19 cellular contexts compared by ENCODE assay signal in genomic region chr2:232381204-232382031, GRCh38. TPM values are rescaled to one million over a fixed set of nuclear protein-coding genes. Genes with fewer than 3 reads are reported as not detected.
DNase-seq lines count a peak whose midpoint lies in the region; ATAC-seq, FAIRE-seq and TF ChIP-seq lines count a peak whose summit lies in the region.
"Not testable (repeated sequence)": the region's sequence is repeated elsewhere in the genome, so short reads cannot be mapped to it uniquely, and the experiment has no call there.
"Had no signal": no experiment of that assay in that cellular context is flagged by ENCODE, and none has a peak within 500 bp of the region (broad histone marks: within the 10 kb centered on the region; RNA-seq: fewer than 3 reads in every experiment).

No MANE protein-coding gene starts in this region.

- H4K8ac ChIP-seq in neuronal stem cell (ENCODE audit: low read depth, low read length) = not testable (repeated sequence)

- H2AK5ac ChIP-seq in neuronal stem cell (ENCODE audit: low read depth, low read length) = peak overlapping the region; percentile 40

- H3K36me3 Mint-ChIP-seq in activated CD8-positive, alpha-beta T cell treated with anti-CD3 and anti-CD28 coated beads, Interleukin-2, amount 10 ng/mL, durations not matched to agents 7 days and 5 days (ENCODE audit: low read depth); activated naive CD8-positive, alpha-beta T cell; stimulated activated effector memory CD8-positive, alpha-beta T cell treated with anti-CD3 and anti-CD28 coated beads, Interleukin-12 subunit alpha, Interleukin-12 subunit beta, amount 100 ng/mL, for 72 hours: not testable (repeated sequence)

- not testable (repeated sequence) for H3K4ac ChIP-seq in neuronal stem cell (ENCODE audit: low read length)

- intact Hi-C loops in right cardiac atrium (cut with DNase I) = not testable (repeated sequence)

- peaks cover 35% of the 10 kb centered on the region for H3K27me3 Mint-ChIP-seq in activated CD8-positive, alpha-beta T cell treated with anti-CD3 and anti-CD28 coated beads, Interleukin-2, amount 10 ng/mL, durations not matched to agents 7 days and 5 days (ENCODE audit: low read depth)
- H3K27me3 Mint-ChIP-seq in activated naive CD8-positive, alpha-beta T cell = peaks cover 11% of the 10 kb centered on the region

- not testable (repeated sequence) for H4K20me1 ChIP-seq in BLaER1

- H3K18ac ChIP-seq in neuronal stem cell (ENCODE audit: low read length) = peak overlapping the region; percentile 64

- H3K14ac ChIP-seq in neuronal stem cell (ENCODE audit: low read length) = not testable (repeated sequence)

- not testable (repeated sequence) for H3K9me3 Mint-ChIP-seq in activated CD8-positive, alpha-beta T cell treated with anti-CD3 and anti-CD28 coated beads, Interleukin-2, amount 10 ng/mL, durations not matched to agents 7 days and 5 days (ENCODE audit: insufficient read depth); activated naive CD8-positive, alpha-beta T cell (ENCODE audit: low read depth); stimulated activated effector memory CD8-positive, alpha-beta T cell treated with anti-CD3 and anti-CD28 coated beads, Interleukin-12 subunit alpha, Interleukin-12 subunit beta, amount 100 ng/mL, for 72 hours

- H2BK120ac ChIP-seq in neuronal stem cell (ENCODE audit: low read depth, low read length) = not testable (repeated sequence)

- H3K36me3 ChIP-seq in BLaER1; RWPE2 (ENCODE audit: low read depth); neuronal stem cell (replicated peaks in 1 of 2; ENCODE audit: control insufficient read depth in 2 of 2, insufficient read depth in 2 of 2, low read length in 2 of 2): not testable (repeated sequence)

- H3K23ac ChIP-seq in neuronal stem cell (ENCODE audit: low read depth, low read length, poor library complexity) = peak overlapping the region; percentile 95

- H4K91ac ChIP-seq in neuronal stem cell (ENCODE audit: low read depth, low read length, poor library complexity) = not testable (repeated sequence)

- TF ChIP-seq CTCF in RWPE2 (IDR thresholded peaks at IDR 0.05; ENCODE audit: poor library complexity, severe bottlenecking) = not testable (repeated sequence)

- not testable (repeated sequence) for H2BK5ac ChIP-seq in neuronal stem cell (ENCODE audit: low read length)

- CTCF ChIA-PET in activated CD8-positive, alpha-beta T cell treated with anti-CD3 and anti-CD28 coated beads, Interleukin-2, amount 10 ng/mL, durations not matched to agents 7 days and 5 days (lab: Charles Lee) = not testable (repeated sequence)

- ATAC-seq in RWPE2 (ENCODE audit: low read depth) (0 out of 3 replicates have a peak, but pooled peaks have one; percentile 8), right cardiac atrium (peak; percentile 10 to 19)
- ATAC-seq in activated CD8-positive, alpha-beta T cell treated with anti-CD3 and anti-CD28 coated beads, Interleukin-2, amount 10 ng/mL, durations not matched to agents 7 days and 5 days = peak; percentile 75
- peak; percentile 51 for ATAC-seq in stimulated activated effector memory CD8-positive, alpha-beta T cell treated with anti-CD3 and anti-CD28 coated beads, Interleukin-12 subunit alpha, Interleukin-12 subunit beta, amount 100 ng/mL, for 72 hours

- H3K27ac Mint-ChIP-seq in activated CD8-positive, alpha-beta T cell treated with anti-CD3 and anti-CD28 coated beads, Interleukin-2, amount 10 ng/mL, durations not matched to agents 7 days and 5 days; activated naive CD8-positive, alpha-beta T cell; stimulated activated effector memory CD8-positive, alpha-beta T cell treated with anti-CD3 and anti-CD28 coated beads, Interleukin-12 subunit alpha, Interleukin-12 subunit beta, amount 100 ng/mL, for 72 hours: not testable (repeated sequence)

- WGBS in right cardiac atrium = 21% methylated on average over 57 of the region's 59 CpGs
- no CpG with 5 or more reads among the region's 59 CpGs for WGBS in neuronal stem cell (ENCODE audit: extremely low coverage in 2 of 2, insufficient read length in 2 of 2, insufficient replicate concordance in 1 of 2), 2 donors

- H3K9me3 ChIP-seq in BLaER1; RWPE2 (ENCODE audit: severe bottlenecking); right cardiac atrium (ENCODE audit: control insufficient read depth, low read length); neuronal stem cell (replicated peaks in 1 of 2; ENCODE audit: control insufficient read depth in 2 of 2, insufficient read depth in 1 of 2, low read depth in 1 of 2, low read length in 2 of 2): not testable (repeated sequence)

- POLR2A ChIA-PET in activated CD8-positive, alpha-beta T cell treated with anti-CD3 and anti-CD28 coated beads, Interleukin-2, amount 10 ng/mL, durations not matched to agents 7 days and 5 days (lab: Charles Lee) = not testable (repeated sequence)

- not testable (repeated sequence) for H3K79me1 ChIP-seq in neuronal stem cell (ENCODE audit: low read depth, low read length)

- H3K4me3 Mint-ChIP-seq in activated CD8-positive, alpha-beta T cell treated with anti-CD3 and anti-CD28 coated beads, Interleukin-2, amount 10 ng/mL, durations not matched to agents 7 days and 5 days; stimulated activated effector memory CD8-positive, alpha-beta T cell treated with anti-CD3 and anti-CD28 coated beads, Interleukin-12 subunit alpha, Interleukin-12 subunit beta, amount 100 ng/mL, for 72 hours: not testable (repeated sequence)
- H3K4me3 Mint-ChIP-seq in activated naive CD8-positive, alpha-beta T cell = peak overlapping the region; percentile 38

- H3K9ac ChIP-seq in BLaER1; neuronal stem cell (ENCODE audit: low read depth, low read length, poor library complexity): not testable (repeated sequence)

- TF ChIP-seq POLR2A in GM12891 (IDR thresholded peaks at IDR 0.05; ENCODE audit: low read depth, low read length) = not testable (repeated sequence)

- H2AFZ ChIP-seq in neuronal stem cell (ENCODE audit: low read length) = not testable (repeated sequence)

- H2BK15ac ChIP-seq in neuronal stem cell (ENCODE audit: low read length) = not testable (repeated sequence)

- peaks cover 47% of the 10 kb centered on the region for H3K4me1 ChIP-seq in BLaER1
- H3K4me1 ChIP-seq in RWPE2 (ENCODE audit: insufficient read depth, poor library complexity, severe bottlenecking); right cardiac atrium (ENCODE audit: control insufficient read depth, insufficient read depth, low read length); neuronal stem cell (ENCODE audit: control insufficient read depth in 2 of 2, insufficient read depth in 1 of 2, low read depth in 1 of 2, low read length in 2 of 2): not testable (repeated sequence)

- not testable (repeated sequence) for H3K27ac ChIP-seq in BLaER1; RWPE2 (ENCODE audit: poor library complexity, severe bottlenecking); right cardiac atrium (ENCODE audit: low read length); neuronal stem cell (replicated peaks; ENCODE audit: low read length)

- DNase-seq in GM12891 (ENCODE audit: insufficient read length, low spot score); right cardiac atrium; neuronal stem cell (ENCODE audit: low spot score); stimulated activated effector memory CD8-positive, alpha-beta T cell treated with anti-CD3 and anti-CD28 coated beads, Interleukin-12 subunit alpha, Interleukin-12 subunit beta, amount 100 ng/mL, for 72 hours (ENCODE audit: low spot score in 2 of 2): not testable (repeated sequence)
- DNase-seq in RWPE2 (ENCODE audit: low spot score) = peak; percentile 42
- peak; percentile 34 for DNase-seq in activated CD8-positive, alpha-beta T cell treated with anti-CD3 and anti-CD28 coated beads, Interleukin-2, amount 10 ng/mL, durations not matched to agents 7 days and 5 days

- H2BK12ac ChIP-seq in neuronal stem cell (ENCODE audit: low read length) = not testable (repeated sequence)

- H3K4me3 ChIP-seq in BLaER1; RWPE2 (ENCODE audit: severe bottlenecking); right cardiac atrium (ENCODE audit: low read length): not testable (repeated sequence)
- peak overlapping the region in 1 of 2 donors; percentile 11 for H3K4me3 ChIP-seq in neuronal stem cell (ENCODE audit: low read length in 2 of 2)

- H3K27me3 ChIP-seq in BLaER1 (peaks cover 20% of the 10 kb centered on the region), RWPE2 (ENCODE audit: insufficient read depth, poor library complexity, severe bottlenecking) (peaks cover 44% of the 10 kb centered on the region), neuronal stem cell (ENCODE audit: control insufficient read depth in 3 of 3, insufficient read depth in 3 of 3, low read depth in 1 of 3, low read length in 3 of 3) (peaks cover 7 to 33% (median 25%) of the 10 kb centered on the region in 3 experiments)
- not testable (repeated sequence) for H3K27me3 ChIP-seq in right cardiac atrium (ENCODE audit: control insufficient read depth, insufficient read depth)

- FAIRE-seq in GM12891 (lab: Jason Lieb, UNC) = peak; percentile 35

- H3K4me1 Mint-ChIP-seq in activated CD8-positive, alpha-beta T cell treated with anti-CD3 and anti-CD28 coated beads, Interleukin-2, amount 10 ng/mL, durations not matched to agents 7 days and 5 days (ENCODE audit: low read depth); activated naive CD8-positive, alpha-beta T cell (ENCODE audit: low read depth): not testable (repeated sequence)
- H3K4me1 Mint-ChIP-seq in stimulated activated effector memory CD8-positive, alpha-beta T cell treated with anti-CD3 and anti-CD28 coated beads, Interleukin-12 subunit alpha, Interleukin-12 subunit beta, amount 100 ng/mL, for 72 hours = peaks cover 13% of the 10 kb centered on the region

- H3K4me2 ChIP-seq in BLaER1 = 0 out of 2 replicates have a peak overlapping the region, but pooled peaks have one; percentile 19
- H3K4me2 ChIP-seq in neuronal stem cell (ENCODE audit: insufficient read depth, low read length, poor library complexity, severe bottlenecking) = not testable (repeated sequence)

RNA-seq across cellular contexts. Expression of gene ALPP, which starts 2.9 kb away (rescaled TPM):
- 0.04 TPM for polyA plus RNA-seq in GM12891 (2012; ENCODE audit: low read depth, missing spikeins)
- not detected for total RNA-seq in activated CD8-positive, alpha-beta T cell treated with anti-CD3 and anti-CD28 coated beads, Interleukin-2, amount 10 ng/mL, durations not matched to agents 7 days and 5 days
- total RNA-seq in right cardiac atrium = not detected
- polyA plus RNA-seq in right cardiac atrium = not detected
- not detected for polyA plus RNA-seq in neuronal stem cell (2013, experiment 1 of 2)
- polyA plus RNA-seq in neuronal stem cell (2013, experiment 2 of 2) = not detected
- total RNA-seq: activated CD4-positive, alpha-beta memory T cell treated with anti-CD3 and anti-CD28 coated beads, Interleukin-2, amount 10 ng/mL, durations not matched to agents 7 days and 5 days; aorta; Calu3; fibroblast of villous mesenchyme; liver; neural crest cell; Peyer's patch; right atrium auricular region had no signal
- polyA plus RNA-seq: aorta, BJ, keratinocyte, liver had no signal

RNA-seq across cellular contexts. Expression of gene ALPG, which starts 25.2 kb away (rescaled TPM):
- polyA plus RNA-seq in GM12891 (2012; ENCODE audit: low read depth, missing spikeins) = 0.04 TPM
- not detected for total RNA-seq in activated CD8-positive, alpha-beta T cell treated with anti-CD3 and anti-CD28 coated beads, Interleukin-2, amount 10 ng/mL, durations not matched to agents 7 days and 5 days
- not detected for total RNA-seq in right cardiac atrium
- not detected for polyA plus RNA-seq in right cardiac atrium
- polyA plus RNA-seq in neuronal stem cell (2013, experiment 1 of 2) = not detected
- polyA plus RNA-seq in neuronal stem cell (2013, experiment 2 of 2) = not detected
- total RNA-seq: activated B cell treated with CpG ODN at 0.5 μM for 24 hours; activated CD4-positive, alpha-beta memory T cell treated with anti-CD3 and anti-CD28 coated beads, Interleukin-2, amount 10 ng/mL, durations not matched to agents 7 days and 5 days; aorta; Calu3; fibroblast of villous mesenchyme; liver; neural crest cell; Peyer's patch; right atrium auricular region had no signal
- polyA plus RNA-seq: aorta, BJ, keratinocyte, liver had no signal

Comparison
In these comparisons a context has a peak if more than half of its experiments do, and no peak if none do; other contexts are left out.
1. ATAC-seq: peak in every context shown above with its lines; median percentile 75 in activated CD8-positive, alpha-beta T cell treated with anti-CD3 and anti-CD28 coated beads, Interleukin-2, amount 10 ng/mL, durations not matched to agents 7 days and 5 days; 51 in stimulated activated effector memory CD8-positive, alpha-beta T cell treated with anti-CD3 and anti-CD28 coated beads, Interleukin-12 subunit alpha, Interleukin-12 subunit beta, amount 100 ng/mL, for 72 hours; 14 in right cardiac atrium; 8 in RWPE2.